In the genomic region with DNA sequence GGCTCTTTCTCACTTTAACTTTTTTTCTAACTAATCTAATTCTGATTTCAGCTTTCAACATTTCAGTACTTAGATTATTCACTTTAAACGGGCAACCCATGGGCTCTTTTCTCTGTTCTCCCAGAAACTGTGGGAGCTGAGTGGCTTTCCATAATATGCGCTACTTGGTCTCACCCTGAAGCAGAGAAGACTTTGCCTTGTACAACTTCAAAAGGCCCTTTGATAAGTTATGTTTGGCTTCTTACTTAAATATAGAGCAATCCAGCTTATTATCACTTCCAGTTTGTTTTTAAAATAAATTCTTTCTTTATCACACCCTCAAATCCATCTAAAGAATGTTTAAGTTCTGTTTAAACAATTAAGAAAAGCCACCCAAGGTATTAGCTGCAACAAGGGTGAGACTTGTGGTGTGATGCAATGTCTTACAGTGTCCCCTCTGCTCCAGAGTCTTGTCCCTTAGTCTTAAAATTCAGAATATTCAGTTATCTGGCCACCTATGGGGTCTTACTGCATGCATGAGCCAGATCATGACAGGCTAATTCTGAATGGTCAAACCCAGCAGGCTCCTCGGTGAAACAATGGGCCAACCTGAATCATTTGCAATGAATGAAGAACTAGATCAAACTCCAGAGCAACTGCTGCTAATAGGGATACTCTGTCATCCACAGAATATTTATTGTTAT, we compare ENCODE assay signal across 23 cellular contexts. TPM values are rescaled to one million over a fixed set of nuclear protein-coding genes. Genes with fewer than 3 reads are reported as not detected.
DNase-seq lines count a peak whose midpoint lies in the region; ATAC-seq and TF ChIP-seq lines count a peak whose summit lies in the region.
"Had no signal": no experiment of that assay in that cellular context is flagged by ENCODE, and none has a peak within 500 bp of the region (broad histone marks: within the 10 kb centered on the region; RNA-seq: fewer than 3 reads in every experiment).

No MANE protein-coding gene starts in this region.

- no peak overlapping the region for H3K14ac ChIP-seq in H9 (ENCODE audit: insufficient read depth, low read length)

- H3K79me2 ChIP-seq in H9 (ENCODE audit: insufficient read depth, low read length) (no peaks in the 10 kb centered on the region), PC-3 (ENCODE audit: low read length) (no peaks in the 10 kb centered on the region), osteoblast (ENCODE audit: insufficient read depth, low read length) (no peaks in the 10 kb centered on the region)

- DNase-seq in H9 (no peak), PC-3 (no peak), foreskin keratinocyte (no peak), osteoblast (ENCODE audit: insufficient read length, low spot score, missing footprints) (no peak), adrenal gland (no peak), NCI-H2196 treated with DMSO at 0.1 percent for 48 hours (lab: John Stamatoyannopoulos, UW; ENCODE audit: unreplicated experiment) (no peak), type B pancreatic cell (ENCODE audit: extremely low spot score, unreplicated experiment) (no peak), NCI-H2196 (lab: John Stamatoyannopoulos, UW; ENCODE audit: unreplicated experiment) (no peak)
- DNase-seq: activated B cell treated with CpG ODN at 0.5 μM for 24 hours; activated CD4-positive, alpha-beta T cell treated with anti-CD3 and anti-CD28 coated beads, Interleukin-2, amount 50 U/mL, for 48 hours; CD4-positive, alpha-beta memory T cell; lower lobe of right lung; NCI-H1105; NCI-H2081; NCI-H774; stimulated activated CD4-positive, alpha-beta T cell treated with anti-CD3 and anti-CD28 coated beads, Interleukin-2, amount 100 ng/mL, for 24 hours had no signal

- H3K27me3 ChIP-seq in H9 (ENCODE audit: insufficient read depth, low read length) (no peaks in the 10 kb centered on the region), PC-3 (ENCODE audit: low read length) (no peaks in the 10 kb centered on the region), foreskin keratinocyte (no peaks in the 10 kb centered on the region), osteoblast (ENCODE audit: insufficient read depth, low read length) (no peaks in the 10 kb centered on the region), adrenal gland (no peaks in the 10 kb centered on the region)
- H3K27me3 ChIP-seq: ascending aorta, upper lobe of left lung had no signal

- H3K79me1 ChIP-seq in H9 (ENCODE audit: insufficient read depth, low read depth, low read length, poor library complexity, severe bottlenecking) = no peaks in the 10 kb centered on the region

- H3K27ac ChIP-seq in H9 (ENCODE audit: insufficient read length, low read depth, low read length) (no peak overlapping the region), PC-3 (ENCODE audit: low read length) (peak overlapping the region; percentile 17; the same call in 1 of the 2 replicates), foreskin keratinocyte (peak overlapping the region; percentile 13), osteoblast (ENCODE audit: low read depth, low read length) (peak overlapping the region; percentile 56), adrenal gland (no peak overlapping the region)
- H3K27ac ChIP-seq: ascending aorta, lower lobe of right lung had no signal

- ATAC-seq in PC-3 (no peak), foreskin keratinocyte (peak; percentile 2)

- H3K4me1 ChIP-seq in H9 (ENCODE audit: insufficient read depth, low read length) = peaks cover 5% of the 10 kb centered on the region; the same call in 1 of the 2 replicates
- peaks cover 55% of the 10 kb centered on the region for H3K4me1 ChIP-seq in PC-3 (ENCODE audit: insufficient read depth, low read length)
- H3K4me1 ChIP-seq in foreskin keratinocyte = peaks cover 32% of the 10 kb centered on the region
- H3K4me1 ChIP-seq in osteoblast (ENCODE audit: insufficient read depth, low read length) = peaks cover 20% of the 10 kb centered on the region
- peaks cover 14 to 17% of the 10 kb centered on the region in 2 donors for H3K4me1 ChIP-seq in adrenal gland (replicated peaks in 1 of 2)
- H3K4me1 ChIP-seq: ascending aorta had no signal

- H3K4ac ChIP-seq in H9 (ENCODE audit: low read depth, low read length) = no peak overlapping the region

- H3K4me3 ChIP-seq in PC-3 (ENCODE audit: low read length) (no peak overlapping the region), osteoblast (ENCODE audit: insufficient read depth, low read length) (no peak overlapping the region), adrenal gland (no peak overlapping the region)
- H3K4me3 ChIP-seq: ascending aorta, lower lobe of right lung, upper lobe of left lung had no signal

- H3K4me3 Mint-ChIP-seq in H9 (no peak overlapping the region), type B pancreatic cell (no peak overlapping the region)
- H3K4me3 Mint-ChIP-seq: activated B cell treated with CpG ODN at 0.5 μM for 24 hours; activated naive CD8-positive, alpha-beta T cell; CD4-positive, alpha-beta memory T cell had no signal

- H3T11ph ChIP-seq in H9 (ENCODE audit: low read length) = no peak overlapping the region

- H2BK12ac ChIP-seq in H9 (ENCODE audit: insufficient read length, low read depth, low read length) = no peak overlapping the region

- H3K36me3 Mint-ChIP-seq in H9 (ENCODE audit: insufficient read depth in 1 of 3, low read depth in 3 of 3) (peaks cover 4 to 12% (median 9%) of the 10 kb centered on the region in 3 experiments; a peak in 6 of 7 replicates), type B pancreatic cell (no peaks in the 10 kb centered on the region)

- H4K20me1 ChIP-seq in H9 (ENCODE audit: control insufficient read depth, insufficient read depth, insufficient read length) = no peaks in the 10 kb centered on the region
- H4K20me1 ChIP-seq in PC-3 (ENCODE audit: low read length) = no peaks in the 10 kb centered on the region
- H4K20me1 ChIP-seq in osteoblast (ENCODE audit: insufficient read depth, low read length) = no peaks in the 10 kb centered on the region

- H3F3A ChIP-seq in PC-3 (ENCODE audit: low read length, unreplicated experiment) = no peaks in the 10 kb centered on the region

- H3K9ac ChIP-seq in H9 (ENCODE audit: extremely low read depth, insufficient read length, low read length) (no peak overlapping the region), PC-3 (ENCODE audit: low read length) (no peak overlapping the region)

- peaks cover 8 to 14% of the 10 kb centered on the region in 2 experiments for H3K9me3 Mint-ChIP-seq in H9
- H3K9me3 Mint-ChIP-seq in type B pancreatic cell = peaks cover 9% of the 10 kb centered on the region
- H3K9me3 Mint-ChIP-seq: activated B cell treated with CpG ODN at 0.5 μM for 24 hours had no signal

- no peaks in the 10 kb centered on the region for H3K9me3 ChIP-seq in H9 (ENCODE audit: control insufficient read depth, low read depth, low read length)
- H3K9me3 ChIP-seq in PC-3 (ENCODE audit: low read length) = 0 out of 2 replicates have a peak, but pooled peaks cover 9% of the 10 kb centered on the region
- peaks cover 3% of the 10 kb centered on the region for H3K9me3 ChIP-seq in osteoblast (ENCODE audit: low read depth, low read length)
- no peaks in the 10 kb centered on the region for H3K9me3 ChIP-seq in adrenal gland (replicated peaks in 1 of 3)
- H3K9me3 ChIP-seq: ascending aorta, lower lobe of right lung, upper lobe of left lung had no signal

- no peak overlapping the region for H3K18ac ChIP-seq in H9 (ENCODE audit: insufficient read length, low read depth, low read length)

- H2AFZ ChIP-seq in H9 (ENCODE audit: low read length) (no peak overlapping the region), PC-3 (ENCODE audit: low read length) (no peak overlapping the region), osteoblast (ENCODE audit: low read length) (no peak overlapping the region)

- H2BK120ac ChIP-seq in H9 (ENCODE audit: low read depth, low read length, poor library complexity, severe bottlenecking) = no peak overlapping the region

- peak overlapping the region in 2 of 3 experiments; percentile 41 to 52; a peak in 2 of 7 replicates for H3K27ac Mint-ChIP-seq in H9
- H3K27ac Mint-ChIP-seq in type B pancreatic cell = no peak overlapping the region
- H3K27ac Mint-ChIP-seq: activated B cell treated with CpG ODN at 0.5 μM for 24 hours; activated naive CD8-positive, alpha-beta T cell; activated T-helper 2 cell treated with anti-CD3 and anti-CD28 coated beads, Interferon-gamma antibody, Interleukin-2, Interleukin-4, amounts not matched to agents 10 μg/mL and 5 μg/mL and 100 μg/mL, durations not matched to agents 14 hours and 24 hours and 36 hours; CD4-positive, alpha-beta memory T cell; progenitor cell of endocrine pancreas had no signal

- intact Hi-C loops in PC-3 (cut with micrococcal nuclease) = no loop called here
- intact Hi-C loops in adrenal gland (cut with DNase I) = no loop called here

- no peak for TF ChIP-seq POLR2A in adrenal gland (IDR thresholded peaks at IDR 0.05)

- TF ChIP-seq CTCF in H9 (conservative IDR thresholded peaks at IDR 0.05) = no peak
- TF ChIP-seq CTCF in PC-3 (conservative IDR thresholded peaks at IDR 0.05; ENCODE audit: low read depth, low read length) = no peak
- no peak for TF ChIP-seq CTCF in foreskin keratinocyte (conservative IDR thresholded peaks at IDR 0.05)
- no peak for TF ChIP-seq CTCF in osteoblast (IDR thresholded peaks at IDR 0.05; ENCODE audit: extremely low read depth, low read depth, low read length)
- no peak for TF ChIP-seq CTCF in adrenal gland (IDR thresholded peaks at IDR 0.05)
- TF ChIP-seq CTCF in type B pancreatic cell (conservative IDR thresholded peaks at IDR 0.05) = no peak

- no peak overlapping the region for H3K23ac ChIP-seq in H9 (ENCODE audit: insufficient read length, low read depth, low read length)

- H2BK15ac ChIP-seq in H9 (ENCODE audit: low read depth, low read length) = no peak overlapping the region

- BruUV-seq in PC-3 (replicated peaks; lab: Mats Ljungman, UMichigan) = no TSS peak

- no peaks in the 10 kb centered on the region for H3K23me2 ChIP-seq in H9 (ENCODE audit: insufficient read length, low read depth, low read length, poor library complexity, severe bottlenecking)

- no peaks in the 10 kb centered on the region; the same call in 1 of the 2 replicates for H3K27me3 Mint-ChIP-seq in H9 (ENCODE audit: low read depth)
- H3K27me3 Mint-ChIP-seq in type B pancreatic cell = no peaks in the 10 kb centered on the region
- H3K27me3 Mint-ChIP-seq: activated naive CD8-positive, alpha-beta T cell; CD4-positive, alpha-beta memory T cell had no signal

- POLR2A ChIA-PET in PC-3 (lab: Charles Lee; ENCODE audit: unreplicated experiment) = no interaction called here

- WGBS in H9 (ENCODE audit: extremely low coverage, insufficient read length, low lambda C conversion rate) = no CpG with 5 or more reads among the region's 3 CpGs
- WGBS in adrenal gland, 4 donors = 85 to 93% (median 90%) methylated on average over 3 of the region's 3 CpGs

- no peak overlapping the region for H2AK5ac ChIP-seq in H9 (ENCODE audit: insufficient read length, low read length)

- no peak overlapping the region for H2BK5ac ChIP-seq in H9 (ENCODE audit: insufficient read length, low read length)

- H4K8ac ChIP-seq in H9 (replicated peaks; ENCODE audit: insufficient read length, low read depth, low read length) = no peak overlapping the region

- H4K5ac ChIP-seq in H9 (ENCODE audit: insufficient read length, low read depth, low read length) = no peak overlapping the region

- H3K36me3 ChIP-seq in PC-3 (ENCODE audit: low read depth, low read length) = no peaks in the 10 kb centered on the region
- H3K36me3 ChIP-seq in osteoblast (ENCODE audit: insufficient read depth, low read length) = no peaks in the 10 kb centered on the region
- H3K36me3 ChIP-seq in adrenal gland (replicated peaks in 1 of 2) = no peaks in the 10 kb centered on the region
- H3K36me3 ChIP-seq: ascending aorta, lower lobe of right lung, upper lobe of left lung had no signal

- no peak overlapping the region for H3K56ac ChIP-seq in H9 (ENCODE audit: insufficient read length, low read depth, low read length)

- H3K4me2 ChIP-seq in H9 (ENCODE audit: insufficient read depth, insufficient read length, low read length) = no peak overlapping the region
- peak overlapping the region; percentile 20; the same call in 1 of the 2 replicates for H3K4me2 ChIP-seq in PC-3 (ENCODE audit: low read length)
- H3K4me2 ChIP-seq in osteoblast (ENCODE audit: insufficient read depth, low read length) = peak overlapping the region; percentile 23

- H3K4me1 Mint-ChIP-seq in H9 = peaks cover 16% of the 10 kb centered on the region in 2 experiments
- H3K4me1 Mint-ChIP-seq in type B pancreatic cell (ENCODE audit: unreplicated experiment) = peaks cover 11% of the 10 kb centered on the region
- H3K4me1 Mint-ChIP-seq: activated B cell treated with CpG ODN at 0.5 μM for 24 hours had no signal

- CTCF ChIA-PET in PC-3 (lab: Charles Lee) = no interaction called here

- no peak overlapping the region for H4K91ac ChIP-seq in H9 (ENCODE audit: insufficient read length, low read depth, low read length)

- no peak overlapping the region for H2BK20ac ChIP-seq in H9 (ENCODE audit: low read depth, low read length, poor library complexity, severe bottlenecking)

- no peaks in the 10 kb centered on the region for H3K9me2 ChIP-seq in PC-3 (replicated peaks; ENCODE audit: low read length)

RNA-seq across cellular contexts. Expression of a gene that starts 38.8 kb away (rescaled TPM):
- not detected in 2 replicates for total RNA-seq in H9 (2021)
- total RNA-seq in PC-3 (2014; rRNA removed) = not detected in 2 replicates
- total RNA-seq in foreskin keratinocyte = not detected in 2 replicates
- not detected in 2 replicates for polyA plus RNA-seq in foreskin keratinocyte
- not detected in 2 replicates for total RNA-seq in osteoblast
- total RNA-seq in adrenal gland = not detected
- polyA plus RNA-seq in adrenal gland = under 1 TPM in 1 of 3 donors, not detected in 2; 0.51 TPM
- total RNA-seq in type B pancreatic cell (ENCODE audit: low replicate concordance) = 4,376 and 4,649 TPM in 2 replicates
- total RNA-seq: activated B cell treated with CpG ODN at 0.5 μM for 24 hours; activated T-helper 2 cell treated with anti-CD3 and anti-CD28 coated beads, Interferon-gamma antibody, Interleukin-2, Interleukin-4, amounts not matched to agents 10 μg/mL and 5 μg/mL and 100 μg/mL, durations not matched to agents 14 hours and 24 hours and 36 hours; ascending aorta; CD4-positive, alpha-beta memory T cell; cerebellum; lower lobe of right lung; subcutaneous adipose tissue had no signal
- polyA plus RNA-seq: CD4-positive, alpha-beta memory T cell had no signal

RNA-seq across cellular contexts. Expression of a gene that starts 39.2 kb away (rescaled TPM):
- total RNA-seq in H9 (2021) (2.2 and 2.8 TPM in 2 replicates), PC-3 (2014; rRNA removed) (14.8 and 23.3 TPM in 2 replicates), foreskin keratinocyte (0.99 and 2.8 TPM in 2 replicates), osteoblast (192 and 256 TPM in 2 replicates), adrenal gland (10 to 100 TPM in 3 of 8 donors, 1 to 10 TPM in 5; 1.9 to 49.2 (median 7.8) TPM), type B pancreatic cell (ENCODE audit: low replicate concordance) (55.9 and 89.4 TPM in 2 replicates)
- polyA plus RNA-seq in foreskin keratinocyte (0.43 and 1.00 TPM in 2 replicates), adrenal gland (1 to 10 TPM in 1 of 3 donors, under 1 TPM in 2; 0.72 to 8.0 (median 0.77) TPM)

Comparison
In these comparisons a context has a peak if more than half of its experiments do, and no peak if none do; other contexts are left out.
1. H3K27ac ChIP-seq: peak in PC-3 (single experiment), foreskin keratinocyte (single experiment) and osteoblast (single experiment); none in H9 (single experiment) and adrenal gland (0 of 5).
2. RNA of a gene that starts 38.8 kb away (total RNA-seq): 4,376 to 4,649 TPM in type B pancreatic cell; not detected in H9, not detected in PC-3, not detected in foreskin keratinocyte, not detected in osteoblast and not detected in adrenal gland; every median in the first group is over 1,000 times any median in the second.